In genomic region chr2:194103941-194104655, GRCh38 we compare ENCODE assay signal across 14 cellular contexts.
DNase-seq lines count a peak whose midpoint lies in the region; ATAC-seq and TF ChIP-seq lines count a peak whose summit lies in the region.
"Had no signal": no experiment of that assay in that cellular context is flagged by ENCODE, and none has a peak within 500 bp of the region (broad histone marks: within the 10 kb centered on the region; RNA-seq: fewer than 3 reads in every experiment).

No MANE protein-coding gene starts in this region.

- H3K4me3 Mint-ChIP-seq in activated CD8-positive, alpha-beta T cell treated with anti-CD3 and anti-CD28 coated beads, Interleukin-2, amount 10 ng/mL, durations not matched to agents 7 days and 5 days = no peak overlapping the region
- no peak overlapping the region for H3K4me3 Mint-ChIP-seq in naive thymus-derived CD8-positive, alpha-beta T cell
- H3K4me3 Mint-ChIP-seq: activated naive CD8-positive, alpha-beta T cell treated with anti-CD3 and anti-CD28 coated beads, Interleukin-2, amount 10 ng/mL, durations not matched to agents 7 days and 5 days; dendritic cell treated with granulocyte-macrophage colony-stimulating factor and Interleukin-4, amounts not matched to agents 40 ng/mL and 50 ng/mL, for 4 days; T-helper 1 cell treated with Interleukin-12 subunit alpha and Interleukin-12 subunit beta and Interleukin-4 antibody, amounts not matched to agents 30 μg/mL and 1 μg/mL, for 36 hours had no signal

- no peak for ATAC-seq in DND-41 (ENCODE audit: insufficient read depth, low read depth)
- peak; percentile 12 for ATAC-seq in GM19351 (IDR thresholded peaks at IDR 0.05; ENCODE audit: unreplicated experiment)
- ATAC-seq in HG02973 (IDR thresholded peaks at IDR 0.05; ENCODE audit: unreplicated experiment) = peak; percentile 16
- no peak for ATAC-seq in activated CD8-positive, alpha-beta T cell treated with anti-CD3 and anti-CD28 coated beads, Interleukin-2, amount 10 ng/mL, durations not matched to agents 7 days and 5 days
- no peak for ATAC-seq in naive thymus-derived CD8-positive, alpha-beta T cell

- H3K27ac Mint-ChIP-seq in activated CD8-positive, alpha-beta T cell treated with anti-CD3 and anti-CD28 coated beads, Interleukin-2, amount 10 ng/mL, durations not matched to agents 7 days and 5 days = no peak overlapping the region
- peak overlapping the region in 1 of 10 donors; percentile 7 for H3K27ac Mint-ChIP-seq in naive thymus-derived CD8-positive, alpha-beta T cell
- H3K27ac Mint-ChIP-seq: activated naive CD8-positive, alpha-beta T cell treated with anti-CD3 and anti-CD28 coated beads, Interleukin-2, amount 10 ng/mL, durations not matched to agents 7 days and 5 days; dendritic cell treated with granulocyte-macrophage colony-stimulating factor and Interleukin-4, amounts not matched to agents 40 ng/mL and 50 ng/mL, for 4 days; progenitor cell of endocrine pancreas; T-helper 1 cell treated with Interleukin-12 subunit alpha and Interleukin-12 subunit beta and Interleukin-4 antibody, amounts not matched to agents 30 μg/mL and 1 μg/mL, for 36 hours had no signal

- H3K9me3 ChIP-seq in DND-41 (ENCODE audit: insufficient read depth, low read length, severe bottlenecking) (no peaks in the 10 kb centered on the region), OCI-LY3 (ENCODE audit: insufficient read depth, low read length) (no peaks in the 10 kb centered on the region)

- H3K27ac ChIP-seq in DND-41 (ENCODE audit: low read length) (no peak overlapping the region), OCI-LY3 (ENCODE audit: low read length) (peak overlapping the region; percentile 82)

- H3K9me3 Mint-ChIP-seq in activated CD8-positive, alpha-beta T cell treated with anti-CD3 and anti-CD28 coated beads, Interleukin-2, amount 10 ng/mL, durations not matched to agents 7 days and 5 days (ENCODE audit: insufficient read depth) = no peaks in the 10 kb centered on the region
- no peaks in the 10 kb centered on the region for H3K9me3 Mint-ChIP-seq in naive thymus-derived CD8-positive, alpha-beta T cell
- H3K9me3 Mint-ChIP-seq: activated naive CD8-positive, alpha-beta T cell treated with anti-CD3 and anti-CD28 coated beads, Interleukin-2, amount 10 ng/mL, durations not matched to agents 7 days and 5 days; dendritic cell treated with granulocyte-macrophage colony-stimulating factor and Interleukin-4, amounts not matched to agents 40 ng/mL and 50 ng/mL, for 4 days; T-helper 1 cell treated with Interleukin-12 subunit alpha and Interleukin-12 subunit beta and Interleukin-4 antibody, amounts not matched to agents 30 μg/mL and 1 μg/mL, for 36 hours had no signal

- no peaks in the 10 kb centered on the region for H3K27me3 Mint-ChIP-seq in activated CD8-positive, alpha-beta T cell treated with anti-CD3 and anti-CD28 coated beads, Interleukin-2, amount 10 ng/mL, durations not matched to agents 7 days and 5 days (ENCODE audit: low read depth)
- no peaks in the 10 kb centered on the region for H3K27me3 Mint-ChIP-seq in naive thymus-derived CD8-positive, alpha-beta T cell
- H3K27me3 Mint-ChIP-seq: activated naive CD8-positive, alpha-beta T cell treated with anti-CD3 and anti-CD28 coated beads, Interleukin-2, amount 10 ng/mL, durations not matched to agents 7 days and 5 days; dendritic cell treated with granulocyte-macrophage colony-stimulating factor and Interleukin-4, amounts not matched to agents 40 ng/mL and 50 ng/mL, for 4 days; progenitor cell of endocrine pancreas had no signal

- H3K79me2 ChIP-seq in DND-41 (ENCODE audit: insufficient read depth, low read length) (no peaks in the 10 kb centered on the region), OCI-LY3 (ENCODE audit: low read length) (no peaks in the 10 kb centered on the region)

- CTCF ChIA-PET in activated CD8-positive, alpha-beta T cell treated with anti-CD3 and anti-CD28 coated beads, Interleukin-2, amount 10 ng/mL, durations not matched to agents 7 days and 5 days (lab: Charles Lee) = no interaction called here

- H4K20me1 ChIP-seq in DND-41 (ENCODE audit: insufficient read depth, low read length) = no peaks in the 10 kb centered on the region
- no peaks in the 10 kb centered on the region for H4K20me1 ChIP-seq in OCI-LY3 (ENCODE audit: insufficient read depth, low read length)

- H3K4me3 ChIP-seq in DND-41 (ENCODE audit: low read depth in 1 of 2, low read length in 2 of 2) = no peak overlapping the region
- H3K4me3 ChIP-seq in OCI-LY3 (ENCODE audit: low read length) = no peak overlapping the region

- H3K9ac ChIP-seq in DND-41 (ENCODE audit: low read depth, low read length) (no peak overlapping the region), OCI-LY3 (ENCODE audit: low read length) (0 out of 2 replicates have a peak overlapping the region, but pooled peaks have one; percentile 18)

- H3K4me1 Mint-ChIP-seq in activated CD8-positive, alpha-beta T cell treated with anti-CD3 and anti-CD28 coated beads, Interleukin-2, amount 10 ng/mL, durations not matched to agents 7 days and 5 days (ENCODE audit: low read depth) = no peaks in the 10 kb centered on the region
- H3K4me1 Mint-ChIP-seq in naive thymus-derived CD8-positive, alpha-beta T cell = peaks cover 0 to 3% (median 0%) of the 10 kb centered on the region in 4 donors
- H3K4me1 Mint-ChIP-seq: activated naive CD8-positive, alpha-beta T cell treated with anti-CD3 and anti-CD28 coated beads, Interleukin-2, amount 10 ng/mL, durations not matched to agents 7 days and 5 days had no signal

- no peaks in the 10 kb centered on the region for H3K4me1 ChIP-seq in DND-41 (ENCODE audit: insufficient read depth, low read length)
- peaks cover 22% of the 10 kb centered on the region for H3K4me1 ChIP-seq in OCI-LY3 (ENCODE audit: low read length)

- H2AFZ ChIP-seq in DND-41 (ENCODE audit: low read depth, low read length) (peak overlapping the region; percentile 49; the same call in 1 of the 2 replicates), OCI-LY3 (ENCODE audit: low read depth, low read length) (no peak overlapping the region)

- H3K36me3 Mint-ChIP-seq in activated CD8-positive, alpha-beta T cell treated with anti-CD3 and anti-CD28 coated beads, Interleukin-2, amount 10 ng/mL, durations not matched to agents 7 days and 5 days (ENCODE audit: low read depth) = no peaks in the 10 kb centered on the region
- no peaks in the 10 kb centered on the region for H3K36me3 Mint-ChIP-seq in naive thymus-derived CD8-positive, alpha-beta T cell
- H3K36me3 Mint-ChIP-seq: activated naive CD8-positive, alpha-beta T cell treated with anti-CD3 and anti-CD28 coated beads, Interleukin-2, amount 10 ng/mL, durations not matched to agents 7 days and 5 days had no signal

- H3K4me2 ChIP-seq in DND-41 (ENCODE audit: insufficient read depth, low read length) = no peak overlapping the region
- peak overlapping the region; percentile 40 for H3K4me2 ChIP-seq in OCI-LY3 (ENCODE audit: low read length)

- DNase-seq in DND-41 (no peak), epidermal melanocyte (ENCODE audit: insufficient read length, low spot score) (no peak), mucosa of gallbladder (ENCODE audit: low spot score) (no peak)
- DNase-seq in activated CD8-positive, alpha-beta T cell treated with anti-CD3 and anti-CD28 coated beads, Interleukin-2, amount 10 ng/mL, durations not matched to agents 7 days and 5 days = no peak
- DNase-seq in naive thymus-derived CD8-positive, alpha-beta T cell = no peak
- DNase-seq: activated CD8-positive, alpha-beta memory T cell treated with anti-CD3 and anti-CD28 coated beads for 24 hours; activated naive CD8-positive, alpha-beta T cell treated with anti-CD3 and anti-CD28 coated beads, Interleukin-2, amount 10 ng/mL, durations not matched to agents 7 days and 5 days; NCI-H1092 had no signal

- TF ChIP-seq CTCF in DND-41 (IDR thresholded peaks at IDR 0.05; ENCODE audit: borderline replicate concordance, extremely low read depth, low read length, poor library complexity, severe bottlenecking) (no peak), OCI-LY3 (IDR thresholded peaks at IDR 0.05; ENCODE audit: low read depth, low read length) (no peak)

- POLR2A ChIA-PET in activated CD8-positive, alpha-beta T cell treated with anti-CD3 and anti-CD28 coated beads, Interleukin-2, amount 10 ng/mL, durations not matched to agents 7 days and 5 days (lab: Charles Lee) = no interaction called here
- POLR2A ChIA-PET in naive thymus-derived CD8-positive, alpha-beta T cell (lab: Charles Lee) = no interaction called here

- no peaks in the 10 kb centered on the region for H3K27me3 ChIP-seq in DND-41 (ENCODE audit: insufficient read depth, low read length, poor library complexity)
- H3K27me3 ChIP-seq in OCI-LY3 (ENCODE audit: low read depth, low read length) = no peaks in the 10 kb centered on the region

- no peaks in the 10 kb centered on the region for H3K36me3 ChIP-seq in DND-41 (ENCODE audit: insufficient read depth, low read length)
- H3K36me3 ChIP-seq in OCI-LY3 (replicated peaks; ENCODE audit: low read depth, low read length) = no peaks in the 10 kb centered on the region

Comparison
In these comparisons a context has a peak if more than half of its experiments do, and no peak if none do; other contexts are left out.
1. ATAC-seq: peak in GM19351 (single experiment) and HG02973 (single experiment); none in DND-41 (single experiment), activated CD8-positive, alpha-beta T cell treated with anti-CD3 and anti-CD28 coated beads, Interleukin-2, amount 10 ng/mL, durations not matched to agents 7 days and 5 days (single experiment) and naive thymus-derived CD8-positive, alpha-beta T cell (0 of 2).